21 cellular contexts compared by ENCODE assay signal in the genomic region with DNA sequence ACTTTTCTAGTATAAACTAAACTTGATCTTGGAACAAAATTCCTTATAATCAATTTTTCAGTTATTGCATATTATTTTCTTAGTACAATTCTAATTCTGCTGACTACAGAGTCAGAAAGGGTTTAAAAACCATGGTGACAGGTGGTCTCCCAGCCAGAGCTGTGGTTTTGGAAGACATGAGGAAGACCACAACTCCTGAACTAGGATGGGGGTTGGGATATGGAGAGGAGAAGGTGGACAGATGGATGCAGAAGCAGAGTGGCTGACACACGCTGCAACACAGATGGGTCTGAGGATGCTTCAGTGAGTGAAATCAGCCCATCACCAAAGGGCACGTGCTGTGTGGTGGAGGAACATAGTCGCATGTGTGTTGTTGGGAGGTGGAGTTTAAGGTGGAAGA.
"Had no signal": no experiment of that assay in that cellular context is flagged by ENCODE, and none has a peak within 500 bp of the region (broad histone marks: within the 10 kb centered on the region; RNA-seq: fewer than 3 reads in every experiment).

No MANE protein-coding gene starts in this region.

- H3K9me3 Mint-ChIP-seq: activated CD4-positive, alpha-beta memory T cell treated with anti-CD3 and anti-CD28 coated beads for 36 hours; activated CD4-positive, alpha-beta T cell treated with anti-CD3 and anti-CD28 coated beads, Interleukin-2, amount 10 ng/mL, durations not matched to agents 24 days and 14 days; activated naive CD4-positive, alpha-beta T cell treated with anti-CD3 and anti-CD28 coated beads for 36 hours; activated T-helper 1 cell treated with anti-CD3 and anti-CD28 coated beads, Interleukin-12 subunit alpha, Interleukin-12 subunit beta, Interleukin-2, Interleukin-4 antibody, amounts not matched to agents 30 ng/mL and 10 ng/mL and 1 ng/mL, durations not matched to agents 14 hours and 24 hours and 36 hours; nephron progenitor cell; stimulated activated naive CD8-positive, alpha-beta T cell treated with anti-CD3 and anti-CD28 coated beads, Interleukin-15, Interleukin-2, amounts not matched to agents 100 ng/mL and 50 ng/mL, for 24 hours; T-helper 1 cell treated with Interleukin-12 subunit alpha and Interleukin-12 subunit beta and Interleukin-4 antibody, amounts not matched to agents 30 μg/mL and 1 μg/mL, for 36 hours had no signal

- H3K4me3 Mint-ChIP-seq: activated CD4-positive, alpha-beta memory T cell treated with anti-CD3 and anti-CD28 coated beads for 36 hours; activated CD4-positive, alpha-beta T cell treated with anti-CD3 and anti-CD28 coated beads, Interleukin-2, amount 10 ng/mL, durations not matched to agents 24 days and 14 days; activated naive CD4-positive, alpha-beta T cell treated with anti-CD3 and anti-CD28 coated beads for 36 hours; activated T-helper 1 cell treated with anti-CD3 and anti-CD28 coated beads, Interleukin-12 subunit alpha, Interleukin-12 subunit beta, Interleukin-2, Interleukin-4 antibody, amounts not matched to agents 30 ng/mL and 10 ng/mL and 1 ng/mL, durations not matched to agents 14 hours and 24 hours and 36 hours; nephron progenitor cell; stimulated activated naive CD8-positive, alpha-beta T cell treated with anti-CD3 and anti-CD28 coated beads, Interleukin-15, Interleukin-2, amounts not matched to agents 100 ng/mL and 50 ng/mL, for 24 hours; T-helper 1 cell treated with Interleukin-12 subunit alpha and Interleukin-12 subunit beta and Interleukin-4 antibody, amounts not matched to agents 30 μg/mL and 1 μg/mL, for 36 hours had no signal

- ATAC-seq: foreskin keratinocyte, pancreas, sciatic nerve had no signal

- H3K27me3 Mint-ChIP-seq: activated CD4-positive, alpha-beta memory T cell treated with anti-CD3 and anti-CD28 coated beads for 36 hours; activated CD4-positive, alpha-beta T cell treated with anti-CD3 and anti-CD28 coated beads, Interleukin-2, amount 10 ng/mL, durations not matched to agents 24 days and 14 days; stimulated activated naive CD8-positive, alpha-beta T cell treated with anti-CD3 and anti-CD28 coated beads, Interleukin-15, Interleukin-2, amounts not matched to agents 100 ng/mL and 50 ng/mL, for 24 hours had no signal

- H3K36me3 Mint-ChIP-seq: activated CD4-positive, alpha-beta memory T cell treated with anti-CD3 and anti-CD28 coated beads for 36 hours had no signal

- H3K27ac Mint-ChIP-seq: activated CD4-positive, alpha-beta memory T cell treated with anti-CD3 and anti-CD28 coated beads for 36 hours; activated CD4-positive, alpha-beta T cell treated with anti-CD3 and anti-CD28 coated beads, Interleukin-2, amount 10 ng/mL, durations not matched to agents 24 days and 14 days; activated naive CD4-positive, alpha-beta T cell treated with anti-CD3 and anti-CD28 coated beads for 36 hours; activated T-helper 1 cell treated with anti-CD3 and anti-CD28 coated beads, Interleukin-12 subunit alpha, Interleukin-12 subunit beta, Interleukin-2, Interleukin-4 antibody, amounts not matched to agents 30 ng/mL and 10 ng/mL and 1 ng/mL, durations not matched to agents 14 hours and 24 hours and 36 hours; nephron progenitor cell; stimulated activated naive CD8-positive, alpha-beta T cell treated with anti-CD3 and anti-CD28 coated beads, Interleukin-15, Interleukin-2, amounts not matched to agents 100 ng/mL and 50 ng/mL, for 24 hours; T-helper 1 cell treated with Interleukin-12 subunit alpha and Interleukin-12 subunit beta and Interleukin-4 antibody, amounts not matched to agents 30 μg/mL and 1 μg/mL, for 36 hours had no signal

- DNase-seq: activated CD4-positive, alpha-beta memory T cell treated with anti-CD3 and anti-CD28 coated beads for 36 hours; activated CD4-positive, alpha-beta T cell treated with anti-CD3 and anti-CD28 coated beads, Interleukin-2, amount 10 ng/mL, durations not matched to agents 24 days and 14 days; activated CD4-positive, CD25-positive, alpha-beta regulatory T cell treated with anti-CD3 and anti-CD28 coated beads, Interleukin-2, amount 50 U/mL, for 72 hours; activated CD8-positive, alpha-beta memory T cell treated with anti-CD3 and anti-CD28 coated beads, Interleukin-2, amount 50 U/mL, for 4 hours; activated effector memory CD4-positive, alpha-beta T cell treated with anti-CD3 and anti-CD28 coated beads, Interleukin-2, amount 50 U/mL, for 16 hours; activated naive CD4-positive, alpha-beta T cell treated with anti-CD3 and anti-CD28 coated beads for 36 hours; activated T-cell treated with anti-CD3 and anti-CD28 coated beads, Interleukin-2, amount 50 U/mL, for 1 hour; amniotic stem cell; central memory CD4-positive, alpha-beta T cell; foreskin keratinocyte; left ventricle myocardium inferior; nephron progenitor cell; pancreas; retina; stimulated activated CD4-positive, alpha-beta T cell treated with anti-CD3 and anti-CD28 coated beads, Interleukin-12 subunit alpha, Interleukin-12 subunit beta, amount 100 ng/mL, for 4 hours; stimulated activated CD4-positive, alpha-beta T cell treated with anti-CD3 and anti-CD28 coated beads, Interleukin-4, amount 100 ng/mL, for 1 hour; trophoblast cell had no signal
